1 cellular context compared by ENCODE assay signal in genomic region chr17:81926451-81927144, GRCh38.
TF ChIP-seq lines count a peak whose summit lies in the region.

No MANE protein-coding gene starts in this region.

TF ChIP-seq in HepG2, 621 proteins besides CTCF, POLR2A, EP300 and RAD21 (continued from another document and continues in another):
- TF ChIP-seq MTERF4 (CRISPR knock-in tag; IDR thresholded peaks at IDR 0.05) = peak; percentile 75
- 0 out of 2 replicates have a peak, but pooled peaks have one; percentile 5 for TF ChIP-seq NCOA1 (CRISPR knock-in tag; IDR thresholded peaks at IDR 0.05)
- TF ChIP-seq ZNF10 (CRISPR knock-in tag; IDR thresholded peaks at IDR 0.05; ENCODE audit: borderline replicate concordance, low read depth) = no peak
- TF ChIP-seq ZSCAN29 (CRISPR knock-in tag; conservative IDR thresholded peaks at IDR 0.05) = no peak; the same call in 1 of the 2 replicates
- peak; percentile 93; the same call in 1 of the 2 replicates for TF ChIP-seq ZNF788 (CRISPR knock-in tag; IDR thresholded peaks at IDR 0.05; ENCODE audit: borderline replicate concordance)
- no peak for TF ChIP-seq ZNF468 (CRISPR knock-in tag; IDR thresholded peaks at IDR 0.05)
- TF ChIP-seq ZNF703 (CRISPR knock-in tag; IDR thresholded peaks at IDR 0.05; ENCODE audit: borderline replicate concordance) = peak; percentile 27; the same call in 1 of the 2 replicates
- TF ChIP-seq ZNF777 (CRISPR knock-in tag; IDR thresholded peaks at IDR 0.05) = peak; percentile 49; the same call in 1 of the 2 replicates
- TF ChIP-seq ZNF567 (CRISPR knock-in tag; IDR thresholded peaks at IDR 0.05; ENCODE audit: borderline replicate concordance) = 0 out of 2 replicates have a peak, but pooled peaks have one; percentile 28
- TF ChIP-seq, protein P1, sequence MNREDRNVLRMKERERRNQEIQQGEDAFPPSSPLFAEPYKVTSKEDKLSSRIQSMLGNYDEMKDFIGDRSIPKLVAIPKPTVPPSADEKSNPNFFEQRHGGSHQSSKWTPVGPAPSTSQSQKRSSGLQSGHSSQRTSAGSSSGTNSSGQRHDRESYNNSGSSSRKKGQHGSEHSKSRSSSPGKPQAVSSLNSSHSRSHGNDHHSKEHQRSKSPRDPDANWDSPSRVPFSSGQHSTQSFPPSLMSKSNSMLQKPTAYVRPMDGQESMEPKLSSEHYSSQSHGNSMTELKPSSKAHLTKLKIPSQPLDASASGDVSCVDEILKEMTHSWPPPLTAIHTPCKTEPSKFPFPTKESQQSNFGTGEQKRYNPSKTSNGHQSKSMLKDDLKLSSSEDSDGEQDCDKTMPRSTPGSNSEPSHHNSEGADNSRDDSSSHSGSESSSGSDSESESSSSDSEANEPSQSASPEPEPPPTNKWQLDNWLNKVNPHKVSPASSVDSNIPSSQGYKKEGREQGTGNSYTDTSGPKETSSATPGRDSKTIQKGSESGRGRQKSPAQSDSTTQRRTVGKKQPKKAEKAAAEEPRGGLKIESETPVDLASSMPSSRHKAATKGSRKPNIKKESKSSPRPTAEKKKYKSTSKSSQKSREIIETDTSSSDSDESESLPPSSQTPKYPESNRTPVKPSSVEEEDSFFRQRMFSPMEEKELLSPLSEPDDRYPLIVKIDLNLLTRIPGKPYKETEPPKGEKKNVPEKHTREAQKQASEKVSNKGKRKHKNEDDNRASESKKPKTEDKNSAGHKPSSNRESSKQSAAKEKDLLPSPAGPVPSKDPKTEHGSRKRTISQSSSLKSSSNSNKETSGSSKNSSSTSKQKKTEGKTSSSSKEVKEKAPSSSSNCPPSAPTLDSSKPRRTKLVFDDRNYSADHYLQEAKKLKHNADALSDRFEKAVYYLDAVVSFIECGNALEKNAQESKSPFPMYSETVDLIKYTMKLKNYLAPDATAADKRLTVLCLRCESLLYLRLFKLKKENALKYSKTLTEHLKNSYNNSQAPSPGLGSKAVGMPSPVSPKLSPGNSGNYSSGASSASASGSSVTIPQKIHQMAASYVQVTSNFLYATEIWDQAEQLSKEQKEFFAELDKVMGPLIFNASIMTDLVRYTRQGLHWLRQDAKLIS (CRISPR knock-in tag; IDR thresholded peaks at IDR 0.05) = no peak
- no peak; the same call in 1 of the 2 replicates for TF ChIP-seq AHR (CRISPR knock-in tag; IDR thresholded peaks at IDR 0.05)
- TF ChIP-seq, protein P2, sequence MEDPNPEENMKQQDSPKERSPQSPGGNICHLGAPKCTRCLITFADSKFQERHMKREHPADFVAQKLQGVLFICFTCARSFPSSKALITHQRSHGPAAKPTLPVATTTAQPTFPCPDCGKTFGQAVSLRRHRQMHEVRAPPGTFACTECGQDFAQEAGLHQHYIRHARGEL (CRISPR knock-in tag; IDR thresholded peaks at IDR 0.05) = peak; percentile 76; the same call in 1 of the 2 replicates
- 0 out of 2 replicates have a peak, but pooled peaks have one; percentile 38 for TF ChIP-seq ZNF510 (CRISPR knock-in tag; IDR thresholded peaks at IDR 0.05; ENCODE audit: low read depth)
- peak; percentile 77; the same call in 1 of the 2 replicates for TF ChIP-seq DR1 (CRISPR knock-in tag; IDR thresholded peaks at IDR 0.05)
- TF ChIP-seq SMC3 (IDR thresholded peaks at IDR 0.05; ENCODE audit: low read length) = no peak; the same call in 1 of the 2 replicates
- TF ChIP-seq ZMAT5 (CRISPR knock-in tag; IDR thresholded peaks at IDR 0.05; ENCODE audit: borderline replicate concordance, low read depth) = no peak
- TF ChIP-seq NFE2L2 (IDR thresholded peaks at IDR 0.05; ENCODE audit: low read length) = peak; percentile 90
- TF ChIP-seq GABPA (IDR thresholded peaks at IDR 0.05; ENCODE audit: low read depth, low read length) = no peak
- peak; percentile 75 for TF ChIP-seq GABPA (CRISPR knock-in tag; IDR thresholded peaks at IDR 0.05; ENCODE audit: low read depth)
- TF ChIP-seq GFI1 (CRISPR knock-in tag; IDR thresholded peaks at IDR 0.05; ENCODE audit: borderline replicate concordance) = no peak
- TF ChIP-seq ZMAT3 (CRISPR knock-in tag; conservative IDR thresholded peaks at IDR 0.05) = 0 out of 2 replicates have a peak, but pooled peaks have one; percentile 23
- 0 out of 2 replicates have a peak, but pooled peaks have one; percentile 88 for TF ChIP-seq FOXO4 (CRISPR knock-in tag; conservative IDR thresholded peaks at IDR 0.05)
- TF ChIP-seq ZNF816 (CRISPR knock-in tag; IDR thresholded peaks at IDR 0.05; ENCODE audit: borderline replicate concordance) = peak; percentile 33; the same call in 1 of the 2 replicates
- peak; percentile 34; the same call in 1 of the 2 replicates for TF ChIP-seq ZNF800 (CRISPR knock-in tag; IDR thresholded peaks at IDR 0.05)
- TF ChIP-seq CBX5 (CRISPR knock-in tag; IDR thresholded peaks at IDR 0.05; ENCODE audit: borderline replicate concordance) = no peak
- TF ChIP-seq NRL (CRISPR knock-in tag; IDR thresholded peaks at IDR 0.05; ENCODE audit: borderline replicate concordance) = peak; percentile 71
- peak; percentile 70 for TF ChIP-seq AGO2 (optimal IDR thresholded peaks at IDR 0.05; ENCODE audit: low read depth, low read length)
- no peak for TF ChIP-seq YY1 (IDR thresholded peaks at IDR 0.05; ENCODE audit: insufficient read depth, insufficient replicate concordance, low read depth, low read length)
- TF ChIP-seq MXD4 (CRISPR knock-in tag; IDR thresholded peaks at IDR 0.05) = peak; percentile 61; the same call in 1 of the 2 replicates
- peak; percentile 35; the same call in 1 of the 2 replicates for TF ChIP-seq SP5 (CRISPR knock-in tag; IDR thresholded peaks at IDR 0.05; ENCODE audit: borderline replicate concordance, low read depth)
- TF ChIP-seq ZNF24 (IDR thresholded peaks at IDR 0.05) = no peak
- peak; percentile 55; the same call in 1 of the 2 replicates for TF ChIP-seq ZSCAN31 (CRISPR knock-in tag; IDR thresholded peaks at IDR 0.05; ENCODE audit: low read depth)
- TF ChIP-seq ZNF672 (CRISPR knock-in tag; IDR thresholded peaks at IDR 0.05) = no peak
- TF ChIP-seq, protein P3, sequence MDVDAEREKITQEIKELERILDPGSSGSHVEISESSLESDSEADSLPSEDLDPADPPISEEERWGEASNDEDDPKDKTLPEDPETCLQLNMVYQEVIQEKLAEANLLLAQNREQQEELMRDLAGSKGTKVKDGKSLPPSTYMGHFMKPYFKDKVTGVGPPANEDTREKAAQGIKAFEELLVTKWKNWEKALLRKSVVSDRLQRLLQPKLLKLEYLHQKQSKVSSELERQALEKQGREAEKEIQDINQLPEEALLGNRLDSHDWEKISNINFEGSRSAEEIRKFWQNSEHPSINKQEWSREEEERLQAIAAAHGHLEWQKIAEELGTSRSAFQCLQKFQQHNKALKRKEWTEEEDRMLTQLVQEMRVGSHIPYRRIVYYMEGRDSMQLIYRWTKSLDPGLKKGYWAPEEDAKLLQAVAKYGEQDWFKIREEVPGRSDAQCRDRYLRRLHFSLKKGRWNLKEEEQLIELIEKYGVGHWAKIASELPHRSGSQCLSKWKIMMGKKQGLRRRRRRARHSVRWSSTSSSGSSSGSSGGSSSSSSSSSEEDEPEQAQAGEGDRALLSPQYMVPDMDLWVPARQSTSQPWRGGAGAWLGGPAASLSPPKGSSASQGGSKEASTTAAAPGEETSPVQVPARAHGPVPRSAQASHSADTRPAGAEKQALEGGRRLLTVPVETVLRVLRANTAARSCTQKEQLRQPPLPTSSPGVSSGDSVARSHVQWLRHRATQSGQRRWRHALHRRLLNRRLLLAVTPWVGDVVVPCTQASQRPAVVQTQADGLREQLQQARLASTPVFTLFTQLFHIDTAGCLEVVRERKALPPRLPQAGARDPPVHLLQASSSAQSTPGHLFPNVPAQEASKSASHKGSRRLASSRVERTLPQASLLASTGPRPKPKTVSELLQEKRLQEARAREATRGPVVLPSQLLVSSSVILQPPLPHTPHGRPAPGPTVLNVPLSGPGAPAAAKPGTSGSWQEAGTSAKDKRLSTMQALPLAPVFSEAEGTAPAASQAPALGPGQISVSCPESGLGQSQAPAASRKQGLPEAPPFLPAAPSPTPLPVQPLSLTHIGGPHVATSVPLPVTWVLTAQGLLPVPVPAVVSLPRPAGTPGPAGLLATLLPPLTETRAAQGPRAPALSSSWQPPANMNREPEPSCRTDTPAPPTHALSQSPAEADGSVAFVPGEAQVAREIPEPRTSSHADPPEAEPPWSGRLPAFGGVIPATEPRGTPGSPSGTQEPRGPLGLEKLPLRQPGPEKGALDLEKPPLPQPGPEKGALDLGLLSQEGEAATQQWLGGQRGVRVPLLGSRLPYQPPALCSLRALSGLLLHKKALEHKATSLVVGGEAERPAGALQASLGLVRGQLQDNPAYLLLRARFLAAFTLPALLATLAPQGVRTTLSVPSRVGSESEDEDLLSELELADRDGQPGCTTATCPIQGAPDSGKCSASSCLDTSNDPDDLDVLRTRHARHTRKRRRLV (CRISPR knock-in tag; IDR thresholded peaks at IDR 0.05) = peak; percentile 51; the same call in 1 of the 2 replicates
- TF ChIP-seq CC2D1A (CRISPR knock-in tag; IDR thresholded peaks at IDR 0.05) = no peak
- TF ChIP-seq, protein P4, sequence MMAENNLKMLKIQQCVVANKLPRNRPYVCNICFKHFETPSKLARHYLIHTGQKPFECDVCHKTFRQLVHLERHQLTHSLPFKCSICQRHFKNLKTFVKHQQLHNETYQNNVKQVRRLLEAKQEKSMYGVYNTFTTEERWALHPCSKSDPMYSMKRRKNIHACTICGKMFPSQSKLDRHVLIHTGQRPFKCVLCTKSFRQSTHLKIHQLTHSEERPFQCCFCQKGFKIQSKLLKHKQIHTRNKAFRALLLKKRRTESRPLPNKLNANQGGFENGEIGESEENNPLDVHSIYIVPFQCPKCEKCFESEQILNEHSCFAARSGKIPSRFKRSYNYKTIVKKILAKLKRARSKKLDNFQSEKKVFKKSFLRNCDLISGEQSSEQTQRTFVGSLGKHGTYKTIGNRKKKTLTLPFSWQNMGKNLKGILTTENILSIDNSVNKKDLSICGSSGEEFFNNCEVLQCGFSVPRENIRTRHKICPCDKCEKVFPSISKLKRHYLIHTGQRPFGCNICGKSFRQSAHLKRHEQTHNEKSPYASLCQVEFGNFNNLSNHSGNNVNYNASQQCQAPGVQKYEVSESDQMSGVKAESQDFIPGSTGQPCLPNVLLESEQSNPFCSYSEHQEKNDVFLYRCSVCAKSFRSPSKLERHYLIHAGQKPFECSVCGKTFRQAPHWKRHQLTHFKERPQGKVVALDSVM (CRISPR knock-in tag; IDR thresholded peaks at IDR 0.05) = 0 out of 2 replicates have a peak, but pooled peaks have one; percentile 24
- TF ChIP-seq ZBTB42 (CRISPR knock-in tag; IDR thresholded peaks at IDR 0.05) = 0 out of 2 replicates have a peak, but pooled peaks have one; percentile 33
- TF ChIP-seq ZBTB25 (CRISPR knock-in tag; IDR thresholded peaks at IDR 0.05) = peak; percentile 79; the same call in 1 of the 2 replicates
- TF ChIP-seq ZNF460 (CRISPR knock-in tag; IDR thresholded peaks at IDR 0.05; ENCODE audit: borderline replicate concordance) = peak; percentile 41; the same call in 1 of the 2 replicates
- TF ChIP-seq CREB1 (IDR thresholded peaks at IDR 0.05) = peak; percentile 47
- TF ChIP-seq CREB1 (CRISPR knock-in tag; IDR thresholded peaks at IDR 0.05) = no peak
- TF ChIP-seq ATRX (CRISPR knock-in tag; IDR thresholded peaks at IDR 0.05; ENCODE audit: borderline replicate concordance) = no peak
- no peak for TF ChIP-seq JUN (CRISPR knock-in tag; IDR thresholded peaks at IDR 0.05)
- TF ChIP-seq MAFF (IDR thresholded peaks at IDR 0.05; ENCODE audit: low read depth, low read length) = peak; percentile 94
- TF ChIP-seq ATM (IDR thresholded peaks at IDR 0.05; ENCODE audit: borderline replicate concordance) = no peak
- peak; percentile 55; the same call in 1 of the 2 replicates for TF ChIP-seq HOXA3 (CRISPR knock-in tag; IDR thresholded peaks at IDR 0.05)
- TF ChIP-seq MAFG (CRISPR knock-in tag; IDR thresholded peaks at IDR 0.05) = peak; percentile 92
- 0 out of 2 replicates have a peak, but pooled peaks have one; percentile 6 for TF ChIP-seq ZC3H4 (CRISPR knock-in tag; IDR thresholded peaks at IDR 0.05; ENCODE audit: borderline replicate concordance)
